Comparison of ENCODE assay signal across 22 cellular contexts in genomic region chr11:68309621-68310185, GRCh38. TPM values are rescaled to one million over a fixed set of nuclear protein-coding genes. Genes with fewer than 3 reads are reported as not detected.
DNase-seq lines count a peak whose midpoint lies in the region; ATAC-seq and TF ChIP-seq lines count a peak whose summit lies in the region.
"Had no signal": no experiment of that assay in that cellular context is flagged by ENCODE, and none has a peak within 500 bp of the region (broad histone marks: within the 10 kb centered on the region; RNA-seq: fewer than 3 reads in every experiment).

No MANE protein-coding gene starts in this region.

- POLR2A ChIA-PET in WTC11 (lab: Charles Lee) = interaction anchor here (0.6 kb wide), 1 partner anchor 30 kb away, joined by 5 read pairs; no protein-coding TSS in a partner anchor

- peaks cover 16% of the 10 kb centered on the region for H3K4me1 Mint-ChIP-seq in activated T-cell treated with anti-CD3 and anti-CD28 coated beads, Interleukin-2, amount 50 U/mL, for 24 hours (ENCODE audit: low read depth)
- peaks cover 19% of the 10 kb centered on the region for H3K4me1 Mint-ChIP-seq in brain
- H3K4me1 Mint-ChIP-seq in neural crest cell = peaks cover 27% of the 10 kb centered on the region
- H3K4me1 Mint-ChIP-seq in WTC11 = peaks cover 24% of the 10 kb centered on the region
- H3K4me1 Mint-ChIP-seq: activated T-helper 17 cell treated with anti-CD3 and anti-CD28 coated beads, Interleukin-2, amount 50 U/mL, for 72 hours had no signal

- H3K27me3 ChIP-seq in H7 (ENCODE audit: control insufficient read depth, insufficient read depth, low read length) = 0 out of 2 replicates have a peak, but pooled peaks cover 2% of the 10 kb centered on the region
- H3K27me3 ChIP-seq: uterus had no signal

- no peak overlapping the region for H3K4me3 ChIP-seq in H7 (ENCODE audit: insufficient read depth, low read depth, low read length)
- H3K4me3 ChIP-seq: A549, uterus had no signal

- H3K4me3 Mint-ChIP-seq in activated T-cell treated with anti-CD3 and anti-CD28 coated beads, Interleukin-2, amount 50 U/mL, for 24 hours = no peak overlapping the region
- H3K4me3 Mint-ChIP-seq in brain = peak overlapping the region in 4 of 5 experiments; percentile 29 to 88 (median 60)
- H3K4me3 Mint-ChIP-seq in neural crest cell = peak overlapping the region; percentile 79
- no peak overlapping the region for H3K4me3 Mint-ChIP-seq in WTC11
- H3K4me3 Mint-ChIP-seq: activated T-helper 17 cell treated with anti-CD3 and anti-CD28 coated beads, Interleukin-2, amount 50 U/mL, for 72 hours; dendritic cell treated with granulocyte-macrophage colony-stimulating factor and Interleukin-4, amounts not matched to agents 40 ng/mL and 50 ng/mL, for 4 days had no signal

- H3K36me3 ChIP-seq in H7 (replicated peaks; ENCODE audit: control insufficient read depth, insufficient read depth, low read length) = no peaks in the 10 kb centered on the region
- H3K36me3 ChIP-seq: uterus had no signal

- peaks cover 2% of the 10 kb centered on the region for H3K36me3 Mint-ChIP-seq in activated T-cell treated with anti-CD3 and anti-CD28 coated beads, Interleukin-2, amount 50 U/mL, for 24 hours (ENCODE audit: low read depth)
- H3K36me3 Mint-ChIP-seq in brain (no peaks in the 10 kb centered on the region), neural crest cell (ENCODE audit: low read depth) (no peaks in the 10 kb centered on the region), WTC11 (peaks cover 2% of the 10 kb centered on the region)

- no peaks in the 10 kb centered on the region for H3K27me3 Mint-ChIP-seq in activated T-cell treated with anti-CD3 and anti-CD28 coated beads, Interleukin-2, amount 50 U/mL, for 24 hours
- H3K27me3 Mint-ChIP-seq in brain (peaks cover 6% of the 10 kb centered on the region), neural crest cell (ENCODE audit: low read depth) (no peaks in the 10 kb centered on the region), WTC11 (ENCODE audit: low read depth) (peaks cover 8% of the 10 kb centered on the region)
- H3K27me3 Mint-ChIP-seq: activated T-helper 17 cell treated with anti-CD3 and anti-CD28 coated beads, Interleukin-2, amount 50 U/mL, for 72 hours had no signal

- peak overlapping the region; percentile 28 for H3K27ac Mint-ChIP-seq in activated T-cell treated with anti-CD3 and anti-CD28 coated beads, Interleukin-2, amount 50 U/mL, for 24 hours
- peak overlapping the region; percentile 4 to 91 (median 44) for H3K27ac Mint-ChIP-seq in brain
- H3K27ac Mint-ChIP-seq in neural crest cell (ENCODE audit: unreplicated experiment) = no peak overlapping the region
- no peak overlapping the region for H3K27ac Mint-ChIP-seq in WTC11
- H3K27ac Mint-ChIP-seq: activated T-helper 17 cell treated with anti-CD3 and anti-CD28 coated beads, Interleukin-2, amount 50 U/mL, for 72 hours; dendritic cell treated with granulocyte-macrophage colony-stimulating factor and Interleukin-4, amounts not matched to agents 40 ng/mL and 50 ng/mL, for 4 days had no signal

- no peaks in the 10 kb centered on the region for H3K9me3 Mint-ChIP-seq in activated T-cell treated with anti-CD3 and anti-CD28 coated beads, Interleukin-2, amount 50 U/mL, for 24 hours
- H3K9me3 Mint-ChIP-seq in brain = peaks cover 0 to 12% (median 0%) of the 10 kb centered on the region in 5 experiments
- H3K9me3 Mint-ChIP-seq in neural crest cell = no peaks in the 10 kb centered on the region
- H3K9me3 Mint-ChIP-seq in WTC11 = peaks cover 5% of the 10 kb centered on the region
- H3K9me3 Mint-ChIP-seq: activated T-helper 17 cell treated with anti-CD3 and anti-CD28 coated beads, Interleukin-2, amount 50 U/mL, for 72 hours; dendritic cell treated with granulocyte-macrophage colony-stimulating factor and Interleukin-4, amounts not matched to agents 40 ng/mL and 50 ng/mL, for 4 days had no signal

- no peak for TF ChIP-seq CTCF in brain (conservative IDR thresholded peaks at IDR 0.05)
- no peak for TF ChIP-seq CTCF in neural crest cell (conservative IDR thresholded peaks at IDR 0.05)
- TF ChIP-seq CTCF in WTC11 (IDR thresholded peaks at IDR 0.05) = no peak

- DNase-seq in activated T-cell treated with anti-CD3 and anti-CD28 coated beads, Interleukin-2, amount 50 U/mL, for 24 hours = no peak
- DNase-seq in activated T-cell treated with anti-CD3 and anti-CD28 coated beads for 4 hours (no peak), H7 (peak; percentile 50), neural crest cell (ENCODE audit: low read depth, low spot score) (no peak), NK-92 (lab: John Stamatoyannopoulos, UW; ENCODE audit: unreplicated experiment) (no peak), WTC11 (ENCODE audit: low spot score) (no peak), H4 (ENCODE audit: low spot score) (no peak)
- DNase-seq: amniotic stem cell, GF-D8, Kasumi-1, left ventricle myocardium superior, NCI-H1048, NCI-H1930, NCI-H446, occipital lobe, T1000, uterus had no signal

- ATAC-seq in WTC11 = no peak
- ATAC-seq: A549; activated T-helper 17 cell treated with anti-CD3 and anti-CD28 coated beads, Interleukin-2, amount 50 U/mL, for 72 hours; left ventricle myocardium superior; right cardiac atrium had no signal

- CTCF ChIA-PET in WTC11 (lab: Charles Lee) = interaction anchor here (1.7 kb wide), 1 partner anchor 12 kb away, joined by 13 read pairs; no protein-coding TSS in a partner anchor

TF ChIP-seq in WTC11, 78 proteins besides CTCF, POLR2A, EP300 and RAD21 (continues in another document):
- TF ChIP-seq, protein P1, sequence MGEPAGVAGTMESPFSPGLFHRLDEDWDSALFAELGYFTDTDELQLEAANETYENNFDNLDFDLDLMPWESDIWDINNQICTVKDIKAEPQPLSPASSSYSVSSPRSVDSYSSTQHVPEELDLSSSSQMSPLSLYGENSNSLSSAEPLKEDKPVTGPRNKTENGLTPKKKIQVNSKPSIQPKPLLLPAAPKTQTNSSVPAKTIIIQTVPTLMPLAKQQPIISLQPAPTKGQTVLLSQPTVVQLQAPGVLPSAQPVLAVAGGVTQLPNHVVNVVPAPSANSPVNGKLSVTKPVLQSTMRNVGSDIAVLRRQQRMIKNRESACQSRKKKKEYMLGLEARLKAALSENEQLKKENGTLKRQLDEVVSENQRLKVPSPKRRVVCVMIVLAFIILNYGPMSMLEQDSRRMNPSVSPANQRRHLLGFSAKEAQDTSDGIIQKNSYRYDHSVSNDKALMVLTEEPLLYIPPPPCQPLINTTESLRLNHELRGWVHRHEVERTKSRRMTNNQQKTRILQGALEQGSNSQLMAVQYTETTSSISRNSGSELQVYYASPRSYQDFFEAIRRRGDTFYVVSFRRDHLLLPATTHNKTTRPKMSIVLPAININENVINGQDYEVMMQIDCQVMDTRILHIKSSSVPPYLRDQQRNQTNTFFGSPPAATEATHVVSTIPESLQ (CRISPR knock-in tag; IDR thresholded peaks at IDR 0.05) = no peak
- no peak for TF ChIP-seq NR3C1 (CRISPR knock-in tag; conservative IDR thresholded peaks at IDR 0.05; ENCODE audit: low read depth)
- no peak for TF ChIP-seq ZBTB43 (CRISPR knock-in tag; IDR thresholded peaks at IDR 0.05)
- no peak for TF ChIP-seq CBFB (CRISPR knock-in tag; IDR thresholded peaks at IDR 0.05; ENCODE audit: low read depth)
- TF ChIP-seq ZNF423 (CRISPR knock-in tag; IDR thresholded peaks at IDR 0.05) = no peak
- no peak for TF ChIP-seq RELA (CRISPR knock-in tag; IDR thresholded peaks at IDR 0.05; ENCODE audit: borderline replicate concordance)

RNA-seq across cellular contexts. Expression of gene LRP5, which starts 2.7 kb away (rescaled TPM):
- total RNA-seq in H7 (2014; rRNA removed; shearing (Covaris generic)) = 28.3 and 28.6 TPM in 2 replicates
- polyA plus RNA-seq in brain (ENCODE audit: insufficient read depth, low read depth, low replicate concordance) = 27.2 TPM
- 43.4 and 44.3 TPM in 2 replicates for total RNA-seq in neural crest cell
- total RNA-seq in WTC11 (2021) = 41.6 to 48.8 TPM (median 41.9 TPM) in 3 replicates
- 14.1 and 22.7 TPM in 2 replicates for total RNA-seq in H4 (2014; rRNA removed; shearing (Covaris generic))

RNA-seq across cellular contexts. Expression of gene C11orf24, which starts 37.9 kb away (rescaled TPM):
- total RNA-seq in H7 (2014; rRNA removed; shearing (Covaris generic)) = 38.4 and 47.0 TPM in 2 replicates
- polyA plus RNA-seq in brain (ENCODE audit: insufficient read depth, low read depth, low replicate concordance) = 23.2 TPM
- total RNA-seq in neural crest cell = 54.2 and 54.5 TPM in 2 replicates
- total RNA-seq in WTC11 (2021) = 41.8 to 53.7 TPM (median 43.8 TPM) in 3 replicates
- total RNA-seq in H4 (2014; rRNA removed; shearing (Covaris generic)) = 61.7 and 62.5 TPM in 2 replicates

Comparison
In these comparisons a context has a peak if more than half of its experiments do, and no peak if none do; other contexts are left out.
1. H3K27ac Mint-ChIP-seq: peak in activated T-cell treated with anti-CD3 and anti-CD28 coated beads, Interleukin-2, amount 50 U/mL, for 24 hours (single experiment) and brain (5 of 5); none in neural crest cell (single experiment) and WTC11 (single experiment).
2. H3K4me3 Mint-ChIP-seq: peak in brain (4 of 5) and neural crest cell (single experiment); none in activated T-cell treated with anti-CD3 and anti-CD28 coated beads, Interleukin-2, amount 50 U/mL, for 24 hours (single experiment) and WTC11 (single experiment).